In the genomic region with DNA sequence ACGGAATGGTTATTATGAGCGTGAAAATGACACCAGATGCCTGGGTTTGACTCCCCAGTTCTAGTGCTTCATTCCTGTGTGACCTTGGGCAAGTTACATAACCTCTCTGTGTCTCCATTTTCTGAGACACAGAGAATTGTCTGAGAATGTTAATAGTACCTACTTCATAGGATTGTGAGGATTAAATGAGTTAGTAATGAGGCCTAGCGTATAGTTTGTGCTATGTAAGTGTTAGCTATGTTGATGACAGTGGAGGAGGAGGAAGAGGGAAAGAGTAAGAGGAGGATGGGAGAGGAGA, we compare ENCODE assay signal across 9 cellular contexts.
"Had no signal": no experiment of that assay in that cellular context is flagged by ENCODE, and none has a peak within 500 bp of the region (broad histone marks: within the 10 kb centered on the region; RNA-seq: fewer than 3 reads in every experiment).

No MANE protein-coding gene starts in this region.

- H3K4me3 ChIP-seq: GM23248, HAP-1 had no signal

- H3K36me3 ChIP-seq: HAP-1 had no signal

- H2AFZ ChIP-seq: GM23248 had no signal

- DNase-seq: GM23248, GOT3, H7, IMR-90, KBM-7 had no signal

- H3K4me2 ChIP-seq: KMS-11 had no signal

- ATAC-seq: HCT116 had no signal

- H3K27ac ChIP-seq: GM23248, HL-60, KMS-11 had no signal

- H3K9me3 ChIP-seq: HAP-1 had no signal

- H3K9ac ChIP-seq: GM23248, KMS-11 had no signal
